In genomic region chrX:30141966-30142365, GRCh38 we compare ENCODE assay signal across 9 cellular contexts.
DNase-seq lines count a peak whose midpoint lies in the region; ATAC-seq and TF ChIP-seq lines count a peak whose summit lies in the region.
"Had no signal": no experiment of that assay in that cellular context is flagged by ENCODE, and none has a peak within 500 bp of the region (broad histone marks: within the 10 kb centered on the region; RNA-seq: fewer than 3 reads in every experiment).

No MANE protein-coding gene starts in this region.

- CTCF ChIA-PET in activated CD8-positive, alpha-beta memory T cell treated with anti-CD3 and anti-CD28 coated beads, Interleukin-2, amount 10 ng/mL, durations not matched to agents 7 days and 5 days (lab: Charles Lee): no interaction called here

- H3K9me3 ChIP-seq in adrenal gland (replicated peaks in 1 of 3): no peaks in the 10 kb centered on the region
- H3K9me3 ChIP-seq: BLaER1 had no signal

- DNase-seq in NCI-H2081 (lab: John Stamatoyannopoulos, UW): peak; percentile 63 to 67
- no peak for DNase-seq in NCI-H2081 treated with DMSO at 0.1 percent for 48 hours (lab: John Stamatoyannopoulos, UW)
- DNase-seq in MV-4-11 (lab: John Stamatoyannopoulos, UW): peak; percentile 9
- DNase-seq in adrenal gland: peak in 6 of 7 donors; percentile 27 to 51 (median 38)
- DNase-seq in myocyte (ENCODE audit: low read depth): peak; percentile 48
- DNase-seq in left ventricle myocardium superior: no peak
- no peak for DNase-seq in activated CD8-positive, alpha-beta memory T cell treated with anti-CD3 and anti-CD28 coated beads, Interleukin-2, amount 10 ng/mL, durations not matched to agents 7 days and 5 days

- TF ChIP-seq POLR2A in adrenal gland (IDR thresholded peaks at IDR 0.05): no peak

- H3K27me3 ChIP-seq in adrenal gland: no peaks in the 10 kb centered on the region
- H3K27me3 ChIP-seq: BLaER1 had no signal

- no peaks in the 10 kb centered on the region for H3K4me1 Mint-ChIP-seq in activated CD8-positive, alpha-beta memory T cell treated with anti-CD3 and anti-CD28 coated beads, Interleukin-2, amount 10 ng/mL, durations not matched to agents 7 days and 5 days

- H3K4me3 ChIP-seq in adrenal gland: no peak overlapping the region
- H3K4me3 ChIP-seq: BLaER1 had no signal

- no peaks in the 10 kb centered on the region for H3K36me3 ChIP-seq in adrenal gland (replicated peaks in 1 of 2)
- H3K36me3 ChIP-seq: BLaER1 had no signal

- H3K36me3 Mint-ChIP-seq in activated CD8-positive, alpha-beta memory T cell treated with anti-CD3 and anti-CD28 coated beads, Interleukin-2, amount 10 ng/mL, durations not matched to agents 7 days and 5 days: no peaks in the 10 kb centered on the region

- no peak overlapping the region for H3K27ac ChIP-seq in adrenal gland
- H3K27ac ChIP-seq: BLaER1 had no signal

- H3K9me3 Mint-ChIP-seq in activated CD8-positive, alpha-beta memory T cell treated with anti-CD3 and anti-CD28 coated beads, Interleukin-2, amount 10 ng/mL, durations not matched to agents 7 days and 5 days (ENCODE audit: low read depth): no peaks in the 10 kb centered on the region

- H3K27me3 Mint-ChIP-seq in activated CD8-positive, alpha-beta memory T cell treated with anti-CD3 and anti-CD28 coated beads, Interleukin-2, amount 10 ng/mL, durations not matched to agents 7 days and 5 days: no peaks in the 10 kb centered on the region

- intact Hi-C loops in adrenal gland (cut with DNase I): loop anchor here in 1 of 2 donors (5.0 kb wide), 1 partner anchor 50 kb away; no protein-coding TSS in a partner anchor
- intact Hi-C loops in left ventricle myocardium superior (cut with micrococcal nuclease): no loop called here

- 15 to 43% (median 19%) methylated on average over 3 to 4 of the region's 4 CpGs for WGBS in adrenal gland, 4 donors

- TF ChIP-seq CTCF in adrenal gland (IDR thresholded peaks at IDR 0.05): peak; percentile 11 to 58 (median 50)

- H3K4me3 Mint-ChIP-seq in activated CD8-positive, alpha-beta memory T cell treated with anti-CD3 and anti-CD28 coated beads, Interleukin-2, amount 10 ng/mL, durations not matched to agents 7 days and 5 days: no peak overlapping the region

- no peaks in the 10 kb centered on the region for H3K4me1 ChIP-seq in adrenal gland (replicated peaks in 1 of 2)
- H3K4me1 ChIP-seq: BLaER1 had no signal

- ATAC-seq in GM21825 (IDR thresholded peaks at IDR 0.05; ENCODE audit: unreplicated experiment) (peak; percentile 85), left ventricle myocardium superior (no peak)
- ATAC-seq in activated CD8-positive, alpha-beta memory T cell treated with anti-CD3 and anti-CD28 coated beads, Interleukin-2, amount 10 ng/mL, durations not matched to agents 7 days and 5 days: no peak

- H3K27ac Mint-ChIP-seq in activated CD8-positive, alpha-beta memory T cell treated with anti-CD3 and anti-CD28 coated beads, Interleukin-2, amount 10 ng/mL, durations not matched to agents 7 days and 5 days: no peak overlapping the region

Comparison
In these comparisons a context has a peak if more than half of its experiments do, and no peak if none do; other contexts are left out.
1. DNase-seq: peak in NCI-H2081 (2 of 2), MV-4-11 (single experiment), adrenal gland (6 of 7) and myocyte (single experiment); none in NCI-H2081 treated with DMSO at 0.1 percent for 48 hours (single experiment), left ventricle myocardium superior (single experiment) and activated CD8-positive, alpha-beta memory T cell treated with anti-CD3 and anti-CD28 coated beads, Interleukin-2, amount 10 ng/mL, durations not matched to agents 7 days and 5 days (single experiment).